In genomic region chr17:41705271-41705991, GRCh38 we compare ENCODE assay signal across 18 cellular contexts. TPM values are rescaled to one million over a fixed set of nuclear protein-coding genes. Genes with fewer than 3 reads are reported as not detected.
DNase-seq lines count a peak whose midpoint lies in the region; FAIRE-seq and TF ChIP-seq lines count a peak whose summit lies in the region.
"Had no signal": no experiment of that assay in that cellular context is flagged by ENCODE, and none has a peak within 500 bp of the region (broad histone marks: within the 10 kb centered on the region; RNA-seq: fewer than 3 reads in every experiment).

No MANE protein-coding gene starts in this region.

- H3K27ac Mint-ChIP-seq in endothelial cell (ENCODE audit: unreplicated experiment) (peak overlapping the region; percentile 42), neural progenitor cell (peak overlapping the region; percentile 15)

- FAIRE-seq in RCC 7860 (lab: Jason Lieb, UNC): no peak
- FAIRE-seq: bronchial epithelial cell had no signal

- H3K4me3 Mint-ChIP-seq in endothelial cell (ENCODE audit: unreplicated experiment): peak overlapping the region; percentile 51
- peak overlapping the region; percentile 52 for H3K4me3 Mint-ChIP-seq in neural progenitor cell
- H3K4me3 Mint-ChIP-seq: activated T-cell treated with anti-CD3 and anti-CD28 coated beads, Interleukin-2, amount 50 U/mL, for 4 hours had no signal

- peaks cover 65% of the 10 kb centered on the region for H3K27me3 ChIP-seq in neural progenitor cell
- H3K27me3 ChIP-seq: BLaER1 had no signal

- peaks cover 3% of the 10 kb centered on the region for H3K27me3 Mint-ChIP-seq in endothelial cell (ENCODE audit: unreplicated experiment)
- H3K27me3 Mint-ChIP-seq in neural progenitor cell (ENCODE audit: insufficient read depth, low read depth): peaks cover 14% of the 10 kb centered on the region

- no peaks in the 10 kb centered on the region for H3K36me3 ChIP-seq in neural progenitor cell
- H3K36me3 ChIP-seq: BLaER1 had no signal

- TF ChIP-seq CTCF in endothelial cell (IDR thresholded peaks at IDR 0.05; ENCODE audit: unreplicated experiment): no peak
- no peak for TF ChIP-seq CTCF in neural progenitor cell (IDR thresholded peaks at IDR 0.05)

- H3K4me2 ChIP-seq in neural progenitor cell: peak overlapping the region; percentile 37
- H3K4me2 ChIP-seq: BLaER1 had no signal

- H3K27ac ChIP-seq in neural progenitor cell: no peak overlapping the region
- H3K27ac ChIP-seq: BLaER1, HL-60, skin epidermis had no signal

- no peak overlapping the region for H3K4me3 ChIP-seq in neural progenitor cell
- H3K4me3 ChIP-seq: BLaER1, skin epidermis had no signal

- H3K9me3 Mint-ChIP-seq in endothelial cell (ENCODE audit: unreplicated experiment) (no peaks in the 10 kb centered on the region), neural progenitor cell (no peaks in the 10 kb centered on the region)
- H3K9me3 Mint-ChIP-seq: activated T-cell treated with anti-CD3 and anti-CD28 coated beads, Interleukin-2, amount 50 U/mL, for 4 hours had no signal

- peak; percentile 60 for DNase-seq in AG20443 (ENCODE audit: low spot score)
- DNase-seq in NCI-H2227 treated with DMSO at 0.1 percent for 48 hours (lab: John Stamatoyannopoulos, UW): peak; percentile 25
- DNase-seq in endothelial cell (ENCODE audit: low spot score): no peak
- DNase-seq in neural progenitor cell (ENCODE audit: low spot score): peak; percentile 63
- no peak for DNase-seq in COLO829 (ENCODE audit: low spot score)
- no peak for DNase-seq in NCI-H524 treated with DMSO at 0.1 percent for 48 hours (lab: John Stamatoyannopoulos, UW)
- DNase-seq in RCC 7860 (ENCODE audit: low spot score): no peak
- DNase-seq in activated CD4-positive, alpha-beta T cell treated with anti-CD3 and anti-CD28 coated beads, Interleukin-2, amount 50 U/mL, for 48 hours: no peak
- DNase-seq: activated CD4-positive, CD25-positive, alpha-beta regulatory T cell; activated T-cell treated with anti-CD3 and anti-CD28 coated beads, Interleukin-2, amount 50 U/mL, for 4 hours; MV-4-11; NCI-H748 treated with DMSO at 0.1 percent for 48 hours had no signal

- no peaks in the 10 kb centered on the region for H3F3A ChIP-seq in neural progenitor cell (ENCODE audit: low read depth)

- H3K79me2 ChIP-seq in neural progenitor cell (ENCODE audit: low read depth): no peaks in the 10 kb centered on the region

- H2AFZ ChIP-seq in neural progenitor cell (replicated peaks): no peak overlapping the region

- peaks cover 4% of the 10 kb centered on the region for H3K36me3 Mint-ChIP-seq in endothelial cell (ENCODE audit: low read depth, unreplicated experiment)
- no peaks in the 10 kb centered on the region for H3K36me3 Mint-ChIP-seq in neural progenitor cell

- H3K4me1 Mint-ChIP-seq in endothelial cell (ENCODE audit: unreplicated experiment): peaks cover 9% of the 10 kb centered on the region
- H3K4me1 Mint-ChIP-seq in neural progenitor cell: peaks cover 32% of the 10 kb centered on the region

- H3K9ac ChIP-seq in neural progenitor cell: no peak overlapping the region
- H3K9ac ChIP-seq: BLaER1 had no signal

- H3K9me3 ChIP-seq in neural progenitor cell (ENCODE audit: low read depth): no peaks in the 10 kb centered on the region
- H3K9me3 ChIP-seq: BLaER1 had no signal

- H4K20me1 ChIP-seq in neural progenitor cell (ENCODE audit: low read depth): no peaks in the 10 kb centered on the region
- H4K20me1 ChIP-seq: BLaER1 had no signal

- H3K4me1 ChIP-seq in neural progenitor cell: peaks cover 13% of the 10 kb centered on the region

RNA-seq across cellular contexts. Expression of gene GAST, which starts 6.7 kb away (rescaled TPM):
- total RNA-seq in endothelial cell (ENCODE audit: unreplicated experiment) (not detected), neural progenitor cell (ENCODE audit: low replicate concordance) (not detected in 2 replicates)
- total RNA-seq: activated T-cell treated with anti-CD3 and anti-CD28 coated beads, Interleukin-2, amount 50 U/mL, for 4 hours; bronchial epithelial cell; myocyte; ureter had no signal

RNA-seq across cellular contexts. Expression of gene EIF1, which starts 16.7 kb away (rescaled TPM):
- 569 TPM for total RNA-seq in endothelial cell (ENCODE audit: unreplicated experiment)
- 60.7 and 91.4 TPM in 2 replicates for total RNA-seq in neural progenitor cell (ENCODE audit: low replicate concordance)

RNA-seq across cellular contexts. Expression of gene HAP1, which starts 29.0 kb away (rescaled TPM):
- 18.1 TPM for total RNA-seq in endothelial cell (ENCODE audit: unreplicated experiment)
- 0.45 and 1.7 TPM in 2 replicates for total RNA-seq in neural progenitor cell (ENCODE audit: low replicate concordance)
- total RNA-seq: myocyte had no signal

Comparison
In these comparisons a context has a peak if more than half of its experiments do, and no peak if none do; other contexts are left out.
1. DNase-seq: peak in AG20443 (single experiment), NCI-H2227 treated with DMSO at 0.1 percent for 48 hours (single experiment) and neural progenitor cell (single experiment); none in endothelial cell (single experiment), COLO829 (single experiment), NCI-H524 treated with DMSO at 0.1 percent for 48 hours (single experiment), RCC 7860 (single experiment) and activated CD4-positive, alpha-beta T cell treated with anti-CD3 and anti-CD28 coated beads, Interleukin-2, amount 50 U/mL, for 48 hours (0 of 2).